ENCODE assay signal across 11 cellular contexts in genomic region chr3:172101107-172101506, GRCh38.
DNase-seq lines count a peak whose midpoint lies in the region; ATAC-seq and TF ChIP-seq lines count a peak whose summit lies in the region.
"Had no signal": no experiment of that assay in that cellular context is flagged by ENCODE, and none has a peak within 500 bp of the region (broad histone marks: within the 10 kb centered on the region; RNA-seq: fewer than 3 reads in every experiment).

No MANE protein-coding gene starts in this region.

- H3K36me3 Mint-ChIP-seq in immature natural killer cell (peaks cover 0 to 4% (median 3%) of the 10 kb centered on the region in 3 donors), nephron progenitor cell (ENCODE audit: low read depth) (peaks cover 10% of the 10 kb centered on the region)
- no peaks in the 10 kb centered on the region for H3K36me3 Mint-ChIP-seq in CD8-positive, alpha-beta memory T cell

- peak overlapping the region; percentile 22 to 83 (median 58) for H3K4me3 Mint-ChIP-seq in immature natural killer cell
- peak overlapping the region in 1 of 7 donors; percentile 9 for H3K4me3 Mint-ChIP-seq in CD8-positive, alpha-beta memory T cell
- H3K4me3 Mint-ChIP-seq in nephron progenitor cell, result no peak overlapping the region

- H3K27me3 ChIP-seq in CD8-positive, alpha-beta memory T cell (ENCODE audit: insufficient read depth, low read length, poor library complexity, severe bottlenecking), result no peaks in the 10 kb centered on the region

- TF ChIP-seq CTCF in GM13976 (IDR thresholded peaks at IDR 0.05; ENCODE audit: borderline replicate concordance, control extremely low read depth, extremely low read depth, insufficient read depth, missing control alignments) (no peak), nephron progenitor cell (IDR thresholded peaks at IDR 0.05) (no peak)

- no peak overlapping the region for H3K4me3 ChIP-seq in CD8-positive, alpha-beta memory T cell (ENCODE audit: low read length)
- H3K4me3 ChIP-seq: lung had no signal

- H3K4me1 Mint-ChIP-seq in immature natural killer cell (peaks cover 93 to 100% of the 10 kb centered on the region in 2 donors), nephron progenitor cell (peaks cover 77% of the 10 kb centered on the region)
- H3K4me1 Mint-ChIP-seq in CD8-positive, alpha-beta memory T cell, result peaks cover 59 to 77% (median 73%) of the 10 kb centered on the region in 3 donors

- H3K9me3 Mint-ChIP-seq in immature natural killer cell (no peaks in the 10 kb centered on the region), nephron progenitor cell (no peaks in the 10 kb centered on the region)
- H3K9me3 Mint-ChIP-seq in CD8-positive, alpha-beta memory T cell, result no peaks in the 10 kb centered on the region

- peaks cover 0 to 4% (median 3%) of the 10 kb centered on the region in 3 donors for H3K27me3 Mint-ChIP-seq in immature natural killer cell (ENCODE audit: low read depth in 3 of 3)
- H3K27me3 Mint-ChIP-seq in CD8-positive, alpha-beta memory T cell, result peaks cover 0 to 3% of the 10 kb centered on the region in 2 donors
- no peaks in the 10 kb centered on the region for H3K27me3 Mint-ChIP-seq in nephron progenitor cell (ENCODE audit: low read depth, poor library complexity)

- no peaks in the 10 kb centered on the region for H3K36me3 ChIP-seq in CD8-positive, alpha-beta memory T cell (ENCODE audit: insufficient read depth, low read length)

- CTCF ChIA-PET in CD8-positive, alpha-beta memory T cell (lab: Charles Lee), result interaction anchor here (1.0 to 2.3 kb wide), 2 partner anchors 65 to 231 kb away, joined by 3 to 6 read pairs; no protein-coding TSS in a partner anchor

- ATAC-seq in GM21423 (IDR thresholded peaks at IDR 0.05; ENCODE audit: unreplicated experiment), result peak; percentile 48
- peak; percentile 40 for ATAC-seq in HG03108 (IDR thresholded peaks at IDR 0.05; ENCODE audit: unreplicated experiment)

- H3K27ac Mint-ChIP-seq in immature natural killer cell, result peak overlapping the region in 3 of 6 donors; percentile 51 to 91 (median 63)
- H3K27ac Mint-ChIP-seq in CD8-positive, alpha-beta memory T cell, result no peak overlapping the region
- H3K27ac Mint-ChIP-seq in nephron progenitor cell, result no peak overlapping the region

- peak; percentile 26 for DNase-seq in GM13976 (ENCODE audit: low spot score)
- no peak for DNase-seq in immature natural killer cell
- no peak for DNase-seq in CD8-positive, alpha-beta memory T cell
- DNase-seq in Kasumi-1 (lab: John Stamatoyannopoulos, UW), result no peak
- DNase-seq in activated naive CD4-positive, alpha-beta T cell (lab: John Stamatoyannopoulos, UW), result no peak
- no peak for DNase-seq in nephron progenitor cell
- DNase-seq: activated CD8-positive, alpha-beta memory T cell treated with anti-CD3 and anti-CD28 coated beads, Interleukin-2, amount 50 U/mL, for 4 hours; NCI-H2227 treated with DMSO at 0.1 percent for 48 hours had no signal

- H3K27ac ChIP-seq in CD8-positive, alpha-beta memory T cell (ENCODE audit: low read depth, low read length), result no peak overlapping the region

- peaks cover 80% of the 10 kb centered on the region for H3K4me1 ChIP-seq in CD8-positive, alpha-beta memory T cell (ENCODE audit: insufficient read depth, low read length)

- in situ Hi-C loops in GM13976 (cut with MboI; ENCODE audit: low sequenced_read_pairs, unreplicated experiment), result no loop called here

- POLR2A ChIA-PET in CD8-positive, alpha-beta memory T cell (lab: Charles Lee), result interaction anchor here (0.9 kb wide), 1 partner anchor 18 kb away, joined by 3 read pairs; no protein-coding TSS in a partner anchor

- no peaks in the 10 kb centered on the region for H3K9me3 ChIP-seq in CD8-positive, alpha-beta memory T cell (ENCODE audit: low read length)
